8 cellular contexts compared by ENCODE assay signal in the genomic region with DNA sequence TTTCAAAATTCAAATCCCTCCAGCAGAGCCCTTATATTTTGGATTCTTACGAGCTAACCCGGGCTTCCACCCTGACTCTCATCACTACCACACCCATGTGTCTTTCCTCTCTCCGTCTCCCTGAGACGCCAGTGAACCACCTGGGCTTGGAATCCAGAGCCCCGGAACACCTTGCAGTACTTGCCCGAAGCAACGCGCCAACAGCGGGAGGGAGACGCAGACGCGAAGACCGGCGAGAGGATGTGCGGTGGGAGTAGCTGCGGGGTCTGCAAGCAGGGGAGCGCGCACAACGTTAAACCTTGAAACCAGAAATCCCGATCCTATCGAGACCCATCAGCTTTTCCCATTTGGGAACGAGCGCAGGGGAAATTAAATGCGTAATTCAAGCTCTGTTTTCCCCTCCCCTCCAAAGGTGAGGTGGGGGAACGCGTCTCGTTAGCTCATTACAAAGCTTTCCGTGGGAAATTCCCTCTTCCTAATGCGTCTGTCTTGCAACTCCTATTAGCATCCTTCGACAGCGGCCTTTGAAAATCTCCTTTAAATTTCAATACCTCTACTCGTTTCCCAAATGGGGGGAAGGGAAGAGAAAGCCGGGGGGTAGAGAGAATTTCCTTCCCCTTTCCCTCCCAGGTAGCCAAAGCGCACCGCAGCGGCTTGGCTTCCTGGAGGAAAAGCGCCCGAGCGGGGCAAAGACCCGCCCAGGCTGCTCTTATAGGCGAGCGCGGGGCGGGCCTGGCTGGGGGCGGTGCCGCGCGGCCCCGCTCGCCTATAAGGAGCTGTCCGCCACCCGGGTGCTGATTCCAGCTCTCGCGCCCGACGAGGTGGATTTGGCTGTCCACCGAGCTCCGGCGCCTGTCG. TPM values are rescaled to one million over a fixed set of nuclear protein-coding genes. Genes with fewer than 3 reads are reported as not detected.
DNase-seq lines count a peak whose midpoint lies in the region; ATAC-seq, FAIRE-seq and TF ChIP-seq lines count a peak whose summit lies in the region.

Gene CNTNAP5 (plus strand): TSS at position 797 of the 858 bp plus-strand sequence. CDS start 364 bp downstream, outside the sequence.

- ATAC-seq in activated CD4-positive, CD25-positive, alpha-beta regulatory T cell treated with anti-CD3 and anti-CD28 coated beads, Interleukin-2, amount 50 U/mL, for 24 hours, result no peak

- H2AFZ ChIP-seq in SK-N-SH (ENCODE audit: low read depth), result no peak within 1 kb of the TSS

- no peak within 1 kb of the TSS for H3K27ac ChIP-seq in SK-N-SH (ENCODE audit: low read depth in 2 of 2, low read length in 1 of 2)

- WGBS in SK-N-SH (ENCODE audit: low lambda C conversion rate), result 11% methylated on average over 34 of the region's 60 CpGs

- DNase-seq in Ammon's horn (ENCODE audit: low spot score) (peak; percentile 63), HEK293T (ENCODE audit: extremely low spot score) (peak; percentile 53), SK-N-SH (peak; percentile 89), germinal center (ENCODE audit: low spot score) (peak; percentile 20), occipital lobe (lab: John Stamatoyannopoulos, UW) (peak; percentile 70), NCI-H526 (lab: John Stamatoyannopoulos, UW) (no peak), GM12892 (ENCODE audit: insufficient read length) (no peak)

- POLR2A ChIA-PET in HEK293T (lab: Yijun Ruan, JAX), result no interaction called here
- POLR2A ChIA-PET in SK-N-SH (lab: Yijun Ruan, JAX), result interaction anchor here (0.7 kb wide), 1 partner anchor 532 kb away, joined by 3 read pairs; no protein-coding TSS in a partner anchor

- no peaks in the 10 kb centered on the region for H3K9me3 ChIP-seq in SK-N-SH

- TF ChIP-seq POLR2A in GM12892 (IDR thresholded peaks at IDR 0.05; ENCODE audit: low read depth, low read length), result no peak

- 0 out of 2 replicates have a peak, but pooled peaks cover 5% of the 10 kb centered on the region for H3K9me2 ChIP-seq in SK-N-SH

- peak within 1 kb of the TSS; percentile 37; the same call in 1 of the 2 replicates for H3K4me2 ChIP-seq in SK-N-SH

- no peaks in the 10 kb centered on the region for H4K20me1 ChIP-seq in SK-N-SH (ENCODE audit: insufficient read depth)

- no peak; the same call in 1 of the 2 replicates for TF ChIP-seq RAD21 in SK-N-SH (IDR thresholded peaks at IDR 0.05; ENCODE audit: low read length)

- TF ChIP-seq EP300 in SK-N-SH (IDR thresholded peaks at IDR 0.05; ENCODE audit: borderline replicate concordance in 1 of 2, low read depth in 1 of 2, low read length in 1 of 2), result no peak

- no peak for TF ChIP-seq CTCF in SK-N-SH (IDR thresholded peaks at IDR 0.05)

- no peak within 1 kb of the TSS for H3K9ac ChIP-seq in SK-N-SH

- CTCF ChIA-PET in HEK293T (lab: Yijun Ruan, JAX), result no interaction called here
- CTCF ChIA-PET in SK-N-SH (lab: Yijun Ruan, JAX), result interaction anchor here (0.7 to 1.3 kb wide), 5 partner anchors 24 to 787 kb away, joined by 3 read pairs; no protein-coding TSS in a partner anchor

- no peaks in the 10 kb centered on the region for H3K36me3 ChIP-seq in SK-N-SH (replicated peaks in 1 of 2; ENCODE audit: control insufficient read depth in 1 of 2, insufficient read depth in 2 of 2, low read length in 1 of 2)

- no peaks in the 10 kb centered on the region for H3K27me3 ChIP-seq in SK-N-SH (ENCODE audit: insufficient read depth)

- H3K79me2 ChIP-seq in SK-N-SH (ENCODE audit: insufficient read depth), result no peaks in the 10 kb centered on the region

- no peak for FAIRE-seq in GM12892 (lab: Jason Lieb, UNC)

- H3K4me1 ChIP-seq in SK-N-SH (ENCODE audit: control insufficient read depth in 1 of 2, insufficient read depth in 2 of 2, low read depth in 1 of 2, low read length in 1 of 2), result peaks cover 0 to 11% of the 10 kb centered on the region in 2 experiments; a peak in 2 of 4 replicates

- peak within 1 kb of the TSS in 1 of 2 experiments; percentile 47; a peak in 2 of 4 replicates for H3K4me3 ChIP-seq in SK-N-SH (ENCODE audit: low read depth in 2 of 2, low read length in 1 of 2)

- no peaks in the 10 kb centered on the region for H3F3A ChIP-seq in SK-N-SH (replicated peaks; ENCODE audit: insufficient read depth)

TF ChIP-seq in HEK293T, 16 proteins besides CTCF, POLR2A, EP300 and RAD21:
- TF ChIP-seq SP1 (IDR thresholded peaks at IDR 0.05) (no peak), FOXK2 (IDR thresholded peaks at IDR 0.05) (no peak), CTBP1 (IDR thresholded peaks at IDR 0.05; ENCODE audit: borderline replicate concordance) (no peak), ELF4 (IDR thresholded peaks at IDR 0.05) (no peak)

TF ChIP-seq in SK-N-SH, 30 proteins besides CTCF, POLR2A, EP300 and RAD21:
- TF ChIP-seq, protein P1, sequence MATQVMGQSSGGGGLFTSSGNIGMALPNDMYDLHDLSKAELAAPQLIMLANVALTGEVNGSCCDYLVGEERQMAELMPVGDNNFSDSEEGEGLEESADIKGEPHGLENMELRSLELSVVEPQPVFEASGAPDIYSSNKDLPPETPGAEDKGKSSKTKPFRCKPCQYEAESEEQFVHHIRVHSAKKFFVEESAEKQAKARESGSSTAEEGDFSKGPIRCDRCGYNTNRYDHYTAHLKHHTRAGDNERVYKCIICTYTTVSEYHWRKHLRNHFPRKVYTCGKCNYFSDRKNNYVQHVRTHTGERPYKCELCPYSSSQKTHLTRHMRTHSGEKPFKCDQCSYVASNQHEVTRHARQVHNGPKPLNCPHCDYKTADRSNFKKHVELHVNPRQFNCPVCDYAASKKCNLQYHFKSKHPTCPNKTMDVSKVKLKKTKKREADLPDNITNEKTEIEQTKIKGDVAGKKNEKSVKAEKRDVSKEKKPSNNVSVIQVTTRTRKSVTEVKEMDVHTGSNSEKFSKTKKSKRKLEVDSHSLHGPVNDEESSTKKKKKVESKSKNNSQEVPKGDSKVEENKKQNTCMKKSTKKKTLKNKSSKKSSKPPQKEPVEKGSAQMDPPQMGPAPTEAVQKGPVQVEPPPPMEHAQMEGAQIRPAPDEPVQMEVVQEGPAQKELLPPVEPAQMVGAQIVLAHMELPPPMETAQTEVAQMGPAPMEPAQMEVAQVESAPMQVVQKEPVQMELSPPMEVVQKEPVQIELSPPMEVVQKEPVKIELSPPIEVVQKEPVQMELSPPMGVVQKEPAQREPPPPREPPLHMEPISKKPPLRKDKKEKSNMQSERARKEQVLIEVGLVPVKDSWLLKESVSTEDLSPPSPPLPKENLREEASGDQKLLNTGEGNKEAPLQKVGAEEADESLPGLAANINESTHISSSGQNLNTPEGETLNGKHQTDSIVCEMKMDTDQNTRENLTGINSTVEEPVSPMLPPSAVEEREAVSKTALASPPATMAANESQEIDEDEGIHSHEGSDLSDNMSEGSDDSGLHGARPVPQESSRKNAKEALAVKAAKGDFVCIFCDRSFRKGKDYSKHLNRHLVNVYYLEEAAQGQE (IDR thresholded peaks at IDR 0.05; ENCODE audit: low read depth, low read length), result peak; percentile 88
- TF ChIP-seq USF1 (IDR thresholded peaks at IDR 0.05; ENCODE audit: borderline replicate concordance, low read depth), result no peak

RNA-seq across cellular contexts. Expression of gene CNTNAP5, which starts in this region (rescaled TPM):
- polyA plus RNA-seq in SK-N-SH (2012; rRNA removed), result 0.02 and 0.08 TPM in 2 replicates
- polyA plus RNA-seq in SK-N-SH (2012; cell fraction: cytosol; rRNA removed), result 0.03 and 0.08 TPM in 2 replicates
- polyA plus RNA-seq in SK-N-SH (2012; cell fraction: nucleus; rRNA removed), result 0.04 and 0.05 TPM in 2 replicates
- 41.0 TPM for total RNA-seq in occipital lobe
- polyA plus RNA-seq in GM12892 (2012; ENCODE audit: missing spikeins), result not detected

Comparison
In these comparisons a context has a peak if more than half of its experiments do, and no peak if none do; other contexts are left out.
1. Peak in DNase-seq and H3K4me2 ChIP-seq in SK-N-SH; RNA of the gene not detected or under 1 TPM.
2. DNase-seq: peak in Ammon's horn (single experiment), HEK293T (single experiment), germinal center (single experiment) and occipital lobe (single experiment); none in NCI-H526 (0 of 2) and GM12892 (single experiment).